In the genomic region with DNA sequence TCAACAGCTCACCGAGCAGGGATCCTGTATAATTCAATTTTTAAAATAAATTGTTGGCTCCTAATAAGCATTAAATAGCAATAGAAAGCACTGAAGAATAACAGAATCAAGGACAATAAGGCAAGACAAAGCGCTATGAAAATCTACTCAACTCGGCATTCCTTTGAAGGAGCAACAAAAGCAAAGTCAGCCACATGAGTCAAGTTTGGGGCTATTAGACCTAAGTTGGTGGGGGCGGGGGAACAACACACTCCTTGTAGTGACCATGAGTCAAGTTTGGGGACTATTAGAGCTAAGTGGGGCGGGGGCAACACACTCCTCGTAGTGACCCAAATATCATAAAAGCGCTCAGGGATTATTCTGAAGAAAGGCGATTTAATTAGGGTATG, we compare ENCODE assay signal across 2 cellular contexts.
TF ChIP-seq lines count a peak whose summit lies in the region.

No MANE protein-coding gene starts in this region.

TF ChIP-seq in GM23338, 12 proteins besides CTCF, POLR2A, EP300 and RAD21:
- TF ChIP-seq JUNB (IDR thresholded peaks at IDR 0.05; ENCODE audit: unreplicated experiment) = no peak
- TF ChIP-seq REST (IDR thresholded peaks at IDR 0.05; ENCODE audit: unreplicated experiment) = no peak
- no peak for TF ChIP-seq EZH2phosphoT487 (IDR thresholded peaks at IDR 0.05; ENCODE audit: unreplicated experiment)
- TF ChIP-seq CREB1 (CRISPR knock-in tag; IDR thresholded peaks at IDR 0.05; ENCODE audit: low read depth) = no peak
- no peak for TF ChIP-seq STAT1 (IDR thresholded peaks at IDR 0.05; ENCODE audit: unreplicated experiment)

TF ChIP-seq in H1, 55 proteins besides CTCF, POLR2A, EP300 and RAD21:
- no peak for TF ChIP-seq KDM1A (IDR thresholded peaks at IDR 0.05; ENCODE audit: borderline replicate concordance, low read length)
- TF ChIP-seq MAFK (IDR thresholded peaks at IDR 0.05; ENCODE audit: low read depth, low read length) = no peak
- TF ChIP-seq USF2 (IDR thresholded peaks at IDR 0.05; ENCODE audit: low read length) = no peak
- TF ChIP-seq E2F6 (IDR thresholded peaks at IDR 0.05) = no peak
- TF ChIP-seq SAP30 (IDR thresholded peaks at IDR 0.05; ENCODE audit: insufficient read depth, insufficient replicate concordance, low read length) = no peak
- TF ChIP-seq HDAC2 (IDR thresholded peaks at IDR 0.05; ENCODE audit: borderline replicate concordance in 1 of 2, low read depth in 2 of 2, low read length in 2 of 2) = no peak
- TF ChIP-seq SUZ12 (IDR thresholded peaks at IDR 0.05; ENCODE audit: low read length) = no peak
- TF ChIP-seq NRF1 (IDR thresholded peaks at IDR 0.05; ENCODE audit: low read depth, low read length) = no peak
- TF ChIP-seq SIX5 (IDR thresholded peaks at IDR 0.05; ENCODE audit: low read depth, low read length) = no peak
- no peak for TF ChIP-seq SIN3A (conservative IDR thresholded peaks at IDR 0.05 in 1 of 2, IDR thresholded peaks at IDR 0.05 in 1 of 2; ENCODE audit: low read depth in 1 of 2, low read length in 2 of 2)
- no peak for TF ChIP-seq BRCA1 (IDR thresholded peaks at IDR 0.05; ENCODE audit: low read depth, low read length)
- TF ChIP-seq EZH2 (IDR thresholded peaks at IDR 0.05; ENCODE audit: low read depth, low read length, severe bottlenecking) = no peak
- TF ChIP-seq, protein P1, sequence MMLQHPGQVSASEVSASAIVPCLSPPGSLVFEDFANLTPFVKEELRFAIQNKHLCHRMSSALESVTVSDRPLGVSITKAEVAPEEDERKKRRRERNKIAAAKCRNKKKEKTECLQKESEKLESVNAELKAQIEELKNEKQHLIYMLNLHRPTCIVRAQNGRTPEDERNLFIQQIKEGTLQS (IDR thresholded peaks at IDR 0.05; ENCODE audit: insufficient read depth, low read depth, low read length) = no peak
- no peak for TF ChIP-seq BCL11A (IDR thresholded peaks at IDR 0.05; ENCODE audit: low read depth in 2 of 2, low read length in 2 of 2)
- TF ChIP-seq POU5F1 (IDR thresholded peaks at IDR 0.05; ENCODE audit: low read depth, low read length) = no peak
- no peak for TF ChIP-seq RNF2 (IDR thresholded peaks at IDR 0.05; ENCODE audit: borderline replicate concordance, low read depth, low read length, missing control alignments, poor library complexity, severe bottlenecking)
- no peak for TF ChIP-seq MAX (IDR thresholded peaks at IDR 0.05)
- no peak for TF ChIP-seq FOSL1 (IDR thresholded peaks at IDR 0.05; ENCODE audit: insufficient read depth, low read depth, low read length)
- TF ChIP-seq TEAD4 (IDR thresholded peaks at IDR 0.05; ENCODE audit: low read depth, low read length) = no peak
